Comparison of ENCODE assay signal across 17 cellular contexts in genomic region chr4:113582737-113583136, GRCh38.
DNase-seq lines count a peak whose midpoint lies in the region; ATAC-seq, FAIRE-seq and TF ChIP-seq lines count a peak whose summit lies in the region.
"Had no signal": no experiment of that assay in that cellular context is flagged by ENCODE, and none has a peak within 500 bp of the region (broad histone marks: within the 10 kb centered on the region; RNA-seq: fewer than 3 reads in every experiment).

No MANE protein-coding gene starts in this region.

- H3K4me2 ChIP-seq in trophoblast cell (ENCODE audit: low read length) = no peak overlapping the region
- H3K4me2 ChIP-seq: PC-9 had no signal

- no peaks in the 10 kb centered on the region for H3K9me3 Mint-ChIP-seq in osteocyte (ENCODE audit: unreplicated experiment)

- no peak overlapping the region for H4K12ac ChIP-seq in trophoblast cell (ENCODE audit: low read depth, low read length)

- no peak overlapping the region for H3K18ac ChIP-seq in trophoblast cell (ENCODE audit: low read length)

- H3K4me3 ChIP-seq in bronchial epithelial cell (ENCODE audit: low read depth, low read length) (no peak overlapping the region), pancreas (no peak overlapping the region), trophoblast cell (ENCODE audit: low read depth, low read length) (no peak overlapping the region)
- H3K4me3 ChIP-seq: HAP-1, PC-9 had no signal

- peaks cover 79% of the 10 kb centered on the region for H3K4me1 Mint-ChIP-seq in osteocyte (ENCODE audit: unreplicated experiment)

- no peak overlapping the region for H4K8ac ChIP-seq in trophoblast cell (ENCODE audit: low read depth, low read length)

- no peak overlapping the region for H3K14ac ChIP-seq in trophoblast cell (ENCODE audit: low read length)

- no peaks in the 10 kb centered on the region for H3K36me3 ChIP-seq in bronchial epithelial cell (ENCODE audit: control insufficient read depth, insufficient read depth, low read length)
- no peaks in the 10 kb centered on the region for H3K36me3 ChIP-seq in pancreas
- H3K36me3 ChIP-seq in trophoblast cell (ENCODE audit: control insufficient read depth in 1 of 2, insufficient read depth in 2 of 2, low read length in 2 of 2) = no peaks in the 10 kb centered on the region
- H3K36me3 ChIP-seq: HAP-1 had no signal

- H3K9ac ChIP-seq in trophoblast cell (ENCODE audit: low read length) = no peak overlapping the region

- no peaks in the 10 kb centered on the region for H3K79me1 ChIP-seq in trophoblast cell (ENCODE audit: low read length)

- no peak overlapping the region for H2AK5ac ChIP-seq in trophoblast cell (ENCODE audit: low read length)

- H3K27me3 ChIP-seq in bronchial epithelial cell (ENCODE audit: control insufficient read depth, insufficient read depth, low read length) (no peaks in the 10 kb centered on the region), pancreas (no peaks in the 10 kb centered on the region), trophoblast cell (ENCODE audit: insufficient read depth, low read length) (no peaks in the 10 kb centered on the region)

- no peak overlapping the region for H2AFZ ChIP-seq in trophoblast cell (ENCODE audit: insufficient read depth, low read length, poor library complexity)
- H2AFZ ChIP-seq: PC-9 had no signal

- no peak overlapping the region for H3K4me3 Mint-ChIP-seq in osteocyte (ENCODE audit: unreplicated experiment)

- no peak overlapping the region for H3K23ac ChIP-seq in trophoblast cell (ENCODE audit: low read length)

- no peak for TF ChIP-seq CTCF in bronchial epithelial cell (IDR thresholded peaks at IDR 0.05; ENCODE audit: insufficient read depth, low read length, severe bottlenecking)
- no peak for TF ChIP-seq CTCF in osteocyte (IDR thresholded peaks at IDR 0.05)
- TF ChIP-seq CTCF in pancreas (IDR thresholded peaks at IDR 0.05) = no peak

- no peak overlapping the region for H2BK5ac ChIP-seq in trophoblast cell (ENCODE audit: low read depth, low read length, poor library complexity)

- DNase-seq in G401 (ENCODE audit: low spot score) (peak; percentile 28), bronchial epithelial cell (ENCODE audit: low read depth) (no peak), left cardiac atrium (peak; percentile 65), osteocyte (ENCODE audit: extremely low spot score, unreplicated experiment) (no peak), pancreas (no peak), trophoblast cell (no peak)
- DNase-seq: DMS153, EL, KG1, NCI-H1436, NCI-H2029, NCI-H510A, NCI-H774, PC-9 had no signal

- FAIRE-seq in bronchial epithelial cell (lab: Jason Lieb, UNC) = peak; percentile 43
- FAIRE-seq in pancreas (lab: Jason Lieb, UNC) = no peak

- no peak overlapping the region for H2BK12ac ChIP-seq in trophoblast cell (ENCODE audit: low read length)

- H3K27ac ChIP-seq in pancreas (no peak overlapping the region), trophoblast cell (ENCODE audit: low read depth, low read length) (no peak overlapping the region)
- H3K27ac ChIP-seq: C4-2B, PC-9 had no signal

- in situ Hi-C loops in G401 (cut with HindIII; ENCODE audit: low sequenced_read_pairs) = no loop called here

- H3K79me2 ChIP-seq in trophoblast cell (ENCODE audit: control insufficient read depth, insufficient read depth, low read length, poor library complexity) = no peaks in the 10 kb centered on the region

- peak; percentile 87 to 92 for ATAC-seq in left cardiac atrium
- ATAC-seq in pancreas = no peak
- ATAC-seq in GM21360 (IDR thresholded peaks at IDR 0.05; ENCODE audit: unreplicated experiment) = no peak

- H3K27ac Mint-ChIP-seq in osteocyte (ENCODE audit: unreplicated experiment) = peak overlapping the region; percentile 54

- H3K4ac ChIP-seq in trophoblast cell (ENCODE audit: low read depth, low read length) = no peak overlapping the region

- no peak overlapping the region for H4K91ac ChIP-seq in trophoblast cell (ENCODE audit: low read depth, low read length)

- no peaks in the 10 kb centered on the region for H3K9me3 ChIP-seq in pancreas
- no peaks in the 10 kb centered on the region for H3K9me3 ChIP-seq in trophoblast cell (ENCODE audit: insufficient read depth, low read depth, low read length)
- H3K9me3 ChIP-seq: HAP-1 had no signal

- H3K4me1 ChIP-seq in pancreas (no peaks in the 10 kb centered on the region), trophoblast cell (ENCODE audit: control insufficient read depth in 1 of 2, insufficient read depth in 2 of 2, low read length in 2 of 2) (peaks cover 2 to 4% of the 10 kb centered on the region in 2 experiments)

- H3K27me3 Mint-ChIP-seq in osteocyte (ENCODE audit: unreplicated experiment) = no peaks in the 10 kb centered on the region

- H3K36me3 Mint-ChIP-seq in osteocyte (ENCODE audit: unreplicated experiment) = no peaks in the 10 kb centered on the region

- WGBS in pancreas, 2 donors = 73 to 80% methylated on average over 4 of the region's 4 CpGs
- no CpG with 5 or more reads among the region's 4 CpGs for WGBS in trophoblast cell (ENCODE audit: extremely low coverage, insufficient coverage, insufficient read length)

- no peak overlapping the region for H2BK120ac ChIP-seq in trophoblast cell (ENCODE audit: insufficient read depth, low read length, poor library complexity)

- intact Hi-C loops in left cardiac atrium (cut with DNase I) = no loop called here
- intact Hi-C loops in pancreas (cut with DNase I) = no loop called here

Comparison
In these comparisons a context has a peak if more than half of its experiments do, and no peak if none do; other contexts are left out.
1. DNase-seq: peak in G401 (single experiment) and left cardiac atrium (single experiment); none in bronchial epithelial cell (single experiment), osteocyte (single experiment), pancreas (0 of 6) and trophoblast cell (0 of 2).
2. ATAC-seq: peak in left cardiac atrium (2 of 2); none in pancreas (0 of 4) and GM21360 (single experiment).